ENCODE assay signal across 21 cellular contexts in genomic region chr2:233162770-233163169, GRCh38.
"Had no signal": no experiment of that assay in that cellular context is flagged by ENCODE, and none has a peak within 500 bp of the region (broad histone marks: within the 10 kb centered on the region; RNA-seq: fewer than 3 reads in every experiment).

No MANE protein-coding gene starts in this region.

- FAIRE-seq: astrocyte had no signal

- ATAC-seq: activated CD8-positive, alpha-beta T cell treated with anti-CD3 and anti-CD28 coated beads, Interleukin-2, amount 10 ng/mL, durations not matched to agents 7 days and 5 days; body of pancreas; Panc1 had no signal

- H3K4me3 ChIP-seq: adrenal gland, body of pancreas, breast epithelium had no signal

- H3K36me3 ChIP-seq: adrenal gland, breast epithelium, SJCRH30 had no signal

- H3K9me3 ChIP-seq: adrenal gland, body of pancreas, breast epithelium, SJCRH30, SK-N-SH had no signal

- H3K4me1 ChIP-seq: adrenal gland, body of pancreas, breast epithelium had no signal

- DNase-seq: activated CD4-positive, alpha-beta T cell treated with anti-CD3 and anti-CD28 coated beads, Interleukin-2, amount 10 ng/mL, durations not matched to agents 24 days and 14 days; activated CD4-positive, alpha-beta T cell treated with anti-CD3 and anti-CD28 coated beads, Interleukin-2, amount 50 U/mL, for 48 hours; activated CD8-positive, alpha-beta T cell treated with anti-CD3 and anti-CD28 coated beads, Interleukin-2, amount 10 ng/mL, durations not matched to agents 7 days and 5 days; activated naive CD4-positive, alpha-beta T cell treated with anti-CD3 and anti-CD28 coated beads, Interleukin-2, amount 50 U/mL, for 16 hours; activated naive CD8-positive, alpha-beta T cell treated with anti-CD3 and anti-CD28 coated beads for 36 hours; activated T-cell treated with anti-CD3 and anti-CD28 coated beads, Interleukin-2, amount 50 U/mL, for 24 hours; adrenal gland; body of pancreas; Karpas-422; NCI-H1092; NCI-H1436 treated with DMSO at 0.1 percent for 48 hours; NCI-H1694 treated with DMSO at 0.1 percent for 48 hours; NCI-H2029; NCI-H345; NCI-H524 treated with DMSO at 0.1 percent for 48 hours; SHP77; SJCRH30; SK-N-SH had no signal

- H3K27me3 ChIP-seq: adrenal gland, body of pancreas, breast epithelium, SJCRH30 had no signal

- H3K27ac ChIP-seq: adrenal gland, body of pancreas, breast epithelium had no signal
